Comparison of ENCODE assay signal across 8 cellular contexts in genomic region chr6:44072452-44072958, GRCh38. TPM values are rescaled to one million over a fixed set of nuclear protein-coding genes. Genes with fewer than 3 reads are reported as not detected.
DNase-seq lines count a peak whose midpoint lies in the region; ATAC-seq, FAIRE-seq and TF ChIP-seq lines count a peak whose summit lies in the region.

No MANE protein-coding gene starts in this region.

- H3K4me3 ChIP-seq in GM12875 (ENCODE audit: low read depth, low read length) = peak overlapping the region; percentile 46
- peak overlapping the region; percentile 46 to 78 (median 65) for H3K4me3 ChIP-seq in dorsolateral prefrontal cortex
- H3K4me3 ChIP-seq in pancreas = peak overlapping the region in 2 of 4 donors; percentile 41 to 49
- H3K4me3 ChIP-seq in kidney (ENCODE audit: low read length in 2 of 2) = peak overlapping the region in 1 of 2 donors; percentile 70

- WGBS in pancreas, 2 donors = 70 to 79% methylated on average over 4 of the region's 4 CpGs

- H3K36me3 ChIP-seq in pancreas (no peaks in the 10 kb centered on the region), kidney (ENCODE audit: control insufficient read depth in 1 of 2, insufficient read depth in 2 of 2, low read length in 2 of 2) (no peaks in the 10 kb centered on the region)

- peak overlapping the region in 39 of 59 donors; percentile 28 to 95 (median 72) for H3K27ac ChIP-seq in dorsolateral prefrontal cortex
- peak overlapping the region in 2 of 4 donors; percentile 71 to 81 for H3K27ac ChIP-seq in pancreas
- no peak overlapping the region for H3K27ac ChIP-seq in kidney (ENCODE audit: low read depth in 2 of 2, low read length in 2 of 2)

- no peak for TF ChIP-seq CTCF in GM12875 (IDR thresholded peaks at IDR 0.05; ENCODE audit: borderline replicate concordance, insufficient read depth, low read depth, low read length)
- no peak for TF ChIP-seq CTCF in dorsolateral prefrontal cortex (IDR thresholded peaks at IDR 0.05 in 54 of 56, conservative IDR thresholded peaks at IDR 0.05 in 2 of 56; ENCODE audit: low read depth in 1 of 56, partially characterized antibody in 56 of 56)
- TF ChIP-seq CTCF in pancreas (IDR thresholded peaks at IDR 0.05) = no peak
- no peak for TF ChIP-seq CTCF in kidney (IDR thresholded peaks at IDR 0.05; ENCODE audit: borderline replicate concordance, extremely low read depth, insufficient read depth)

- peak overlapping the region in 1 of 2 donors; percentile 37 for H3K9ac ChIP-seq in kidney (ENCODE audit: low read length in 2 of 2)

- no peaks in the 10 kb centered on the region for H3K27me3 ChIP-seq in dorsolateral prefrontal cortex
- H3K27me3 ChIP-seq in pancreas = no peaks in the 10 kb centered on the region

- no peak for FAIRE-seq in pancreas (lab: Jason Lieb, UNC)
- FAIRE-seq in kidney (lab: Jason Lieb, UNC) = no peak

- ATAC-seq in HG03432 (IDR thresholded peaks at IDR 0.05; ENCODE audit: unreplicated experiment) = peak; percentile 2
- ATAC-seq in pancreas = peak in 3 of 4 donors; percentile 9 to 13 (median 13)
- ATAC-seq in GM19395 (IDR thresholded peaks at IDR 0.05; ENCODE audit: unreplicated experiment) = no peak
- no peak for ATAC-seq in GM19035 (IDR thresholded peaks at IDR 0.05; ENCODE audit: unreplicated experiment)

- H3K9me3 ChIP-seq in pancreas (no peaks in the 10 kb centered on the region), kidney (ENCODE audit: control insufficient read depth in 1 of 2, low read length in 2 of 2) (no peaks in the 10 kb centered on the region)

- peaks cover 8 to 22% (median 11%) of the 10 kb centered on the region in 3 donors for H3K4me1 ChIP-seq in pancreas
- H3K4me1 ChIP-seq in kidney (ENCODE audit: control insufficient read depth in 1 of 2, insufficient read depth in 1 of 2, low read depth in 1 of 2, low read length in 2 of 2) = peaks cover 11 to 18% of the 10 kb centered on the region in 2 donors

- intact Hi-C loops in dorsolateral prefrontal cortex (cut with DNase I) (loop anchor here (10.0 kb wide), 4 partner anchors 188 to 458 kb away; partner anchors contain the start of gene MAD2L1BP (in 1 of the 2)), pancreas (cut with DNase I) (loop anchor here in 1 of 3 donors (10.0 kb wide), 2 partner anchors 108 to 218 kb away; no protein-coding TSS in a partner anchor), kidney (cut with DNase I) (no loop called here)

- DNase-seq in dorsolateral prefrontal cortex (no peak), pancreas (peak in 1 of 6 donors; percentile 55), UCSD-AML1 (lab: John Stamatoyannopoulos, UW; ENCODE audit: unreplicated experiment) (no peak), kidney (no peak)

RNA-seq across cellular contexts. Expression of gene MRPL14, which starts 54.7 kb away (rescaled TPM):
- total RNA-seq in dorsolateral prefrontal cortex (10 to 100 TPM; 16.9 to 35.7 (median 25.3) TPM), pancreas (10 to 100 TPM in 4 of 6 donors, 1 to 10 TPM in 2; 8.7 to 16.4 (median 14.1) TPM), kidney (27.9 TPM)
- polyA plus RNA-seq in pancreas (10 to 100 TPM; 12.5 to 30.4 TPM), kidney (ENCODE audit: insufficient read depth, low read depth, low replicate concordance) (71.5 TPM)

RNA-seq across cellular contexts. Expression of gene TMEM63B, which starts 54.8 kb away (rescaled TPM):
- 10 to 100 TPM; 42.4 to 95.8 (median 66.6) TPM for total RNA-seq in dorsolateral prefrontal cortex
- total RNA-seq in pancreas = 10 to 100 TPM in 4 of 6 donors, 1 to 10 TPM in 2; 7.2 to 19.9 (median 11.4) TPM
- 10 to 100 TPM; 12.1 to 16.9 TPM for polyA plus RNA-seq in pancreas
- total RNA-seq in kidney = 27.3 TPM
- 18.2 TPM for polyA plus RNA-seq in kidney (ENCODE audit: insufficient read depth, low read depth, low replicate concordance)

Comparison
In these comparisons a context has a peak if more than half of its experiments do, and no peak if none do; other contexts are left out.
1. ATAC-seq: peak in HG03432 (single experiment) and pancreas (3 of 4); none in GM19395 (single experiment) and GM19035 (single experiment).
2. H3K27ac ChIP-seq: peak in dorsolateral prefrontal cortex (39 of 59); none in kidney (0 of 2).